ENCODE assay signal across 28 cellular contexts in genomic region chr6:25599516-25600060, GRCh38. TPM values are rescaled to one million over a fixed set of nuclear protein-coding genes. Genes with fewer than 3 reads are reported as not detected.
DNase-seq lines count a peak whose midpoint lies in the region; ATAC-seq, FAIRE-seq and TF ChIP-seq lines count a peak whose summit lies in the region.
"Had no signal": no experiment of that assay in that cellular context is flagged by ENCODE, and none has a peak within 500 bp of the region (broad histone marks: within the 10 kb centered on the region; RNA-seq: fewer than 3 reads in every experiment).

No MANE protein-coding gene starts in this region.

- CTCF ChIA-PET in activated naive CD4-positive, alpha-beta T cell treated with anti-CD3 and anti-CD28 coated beads, Interleukin-2, amount 10 ng/mL, durations not matched to agents 7 days and 5 days (lab: Charles Lee): interaction anchor here (0.7 to 3.6 kb wide), 8 partner anchors 9 to 376 kb away, joined by 3 to 12 read pairs (median 3); no protein-coding TSS in a partner anchor
- CTCF ChIA-PET in WTC11 (lab: Charles Lee): interaction anchor here (0.6 to 4.5 kb wide), 4 partner anchors 10 to 376 kb away, joined by 3 to 25 read pairs (median 4); no protein-coding TSS in a partner anchor

- intact Hi-C loops in right lobe of liver (cut with DNase I): no loop called here

- no peak for TF ChIP-seq CTCF in mesothelial cell of epicardium (IDR thresholded peaks at IDR 0.05; ENCODE audit: unreplicated experiment)
- no peak for TF ChIP-seq CTCF in right lobe of liver (IDR thresholded peaks at IDR 0.05)
- no peak for TF ChIP-seq CTCF in WTC11 (IDR thresholded peaks at IDR 0.05)

- H3K4me3 Mint-ChIP-seq in mesothelial cell of epicardium (peak overlapping the region; percentile 10), WTC11 (no peak overlapping the region)
- no peak overlapping the region for H3K4me3 Mint-ChIP-seq in activated naive CD4-positive, alpha-beta T cell treated with anti-CD3 and anti-CD28 coated beads, Interleukin-2, amount 10 ng/mL, durations not matched to agents 7 days and 5 days
- H3K4me3 Mint-ChIP-seq: CD14-positive monocyte; CD4-positive, alpha-beta T cell; CD8-positive, alpha-beta memory T cell; GM23338; HFFc6 had no signal

- H3K4me1 Mint-ChIP-seq in mesothelial cell of epicardium (peaks cover 40% of the 10 kb centered on the region), WTC11 (peaks cover 6% of the 10 kb centered on the region; the same call in 1 of the 2 replicates)
- peaks cover 5% of the 10 kb centered on the region for H3K4me1 Mint-ChIP-seq in activated naive CD4-positive, alpha-beta T cell treated with anti-CD3 and anti-CD28 coated beads, Interleukin-2, amount 10 ng/mL, durations not matched to agents 7 days and 5 days
- H3K4me1 Mint-ChIP-seq: CD14-positive monocyte; CD8-positive, alpha-beta memory T cell had no signal

- no peak for FAIRE-seq in RCC 7860 (lab: Jason Lieb, UNC)
- FAIRE-seq: A204.1, D721Med, GM12891, GM18507 had no signal

- H3K4me3 ChIP-seq in SK-N-MC: peak overlapping the region; percentile 20; the same call in 1 of the 2 replicates
- no peak overlapping the region for H3K4me3 ChIP-seq in right lobe of liver
- H3K4me3 ChIP-seq: BLaER1 treated with 17β-estradiol and CSF1 and Interleukin-3, amounts not matched to agents 10 nM and 100 nM; GM23338; HAP-1 had no signal

- H3K36me3 Mint-ChIP-seq in mesothelial cell of epicardium (peaks cover 11% of the 10 kb centered on the region), WTC11 (peaks cover 9% of the 10 kb centered on the region)
- H3K36me3 Mint-ChIP-seq in activated naive CD4-positive, alpha-beta T cell treated with anti-CD3 and anti-CD28 coated beads, Interleukin-2, amount 10 ng/mL, durations not matched to agents 7 days and 5 days: no peaks in the 10 kb centered on the region

- 85% methylated on average over 4 of the region's 4 CpGs for WGBS in right lobe of liver (ENCODE audit: insufficient coverage, low coverage, low lambda C conversion rate, missing lambda C conversion rate)

- H3K27me3 ChIP-seq in right lobe of liver: no peaks in the 10 kb centered on the region
- H3K27me3 ChIP-seq: BE2C; BLaER1 treated with 17β-estradiol and CSF1 and Interleukin-3, amounts not matched to agents 10 nM and 100 nM had no signal

- no peak for DNase-seq in SK-N-MC (ENCODE audit: low read depth, low spot score)
- peak; percentile 53 for DNase-seq in left kidney (ENCODE audit: low read depth, low spot score)
- no peak for DNase-seq in mesothelial cell of epicardium (ENCODE audit: low spot score in 2 of 2, unreplicated experiment in 2 of 2)
- peak; percentile 68 for DNase-seq in renal cortical epithelial cell (ENCODE audit: low read depth)
- no peak for DNase-seq in RCC 7860 (ENCODE audit: low spot score)
- no peak for DNase-seq in right lobe of liver
- no peak for DNase-seq in activated naive CD4-positive, alpha-beta T cell treated with anti-CD3 and anti-CD28 coated beads, Interleukin-2, amount 10 ng/mL, durations not matched to agents 7 days and 5 days
- DNase-seq in WTC11 (ENCODE audit: low spot score): no peak
- DNase-seq: AML-193; BE2C; CD4-positive, alpha-beta T cell; CD8-positive, alpha-beta memory T cell; DMS 273 treated with DMSO at 0.1 percent for 48 hours; DMS79; GF-D8; HFFc6 had no signal

- POLR2A ChIA-PET in WTC11 (lab: Charles Lee): no interaction called here

- no peak for TF ChIP-seq POLR2A in right lobe of liver (IDR thresholded peaks at IDR 0.05)

- H3K9me3 ChIP-seq in SK-N-MC (ENCODE audit: low read depth, low read length) (no peaks in the 10 kb centered on the region), right lobe of liver (no peaks in the 10 kb centered on the region)
- H3K9me3 ChIP-seq: BE2C; BLaER1 treated with 17β-estradiol and CSF1 and Interleukin-3, amounts not matched to agents 10 nM and 100 nM; HAP-1 had no signal

- H3K4me1 ChIP-seq in right lobe of liver: no peaks in the 10 kb centered on the region
- H3K4me1 ChIP-seq: BLaER1 treated with 17β-estradiol and CSF1 and Interleukin-3, amounts not matched to agents 10 nM and 100 nM; HAP-1 had no signal

- no peaks in the 10 kb centered on the region for H3K27me3 Mint-ChIP-seq in mesothelial cell of epicardium (ENCODE audit: low read depth)
- H3K27me3 Mint-ChIP-seq in activated naive CD4-positive, alpha-beta T cell treated with anti-CD3 and anti-CD28 coated beads, Interleukin-2, amount 10 ng/mL, durations not matched to agents 7 days and 5 days: no peaks in the 10 kb centered on the region
- no peaks in the 10 kb centered on the region for H3K27me3 Mint-ChIP-seq in WTC11 (ENCODE audit: low read depth)
- H3K27me3 Mint-ChIP-seq: CD4-positive, alpha-beta T cell had no signal

- H3K27ac Mint-ChIP-seq in mesothelial cell of epicardium (peak overlapping the region; percentile 63), WTC11 (no peak overlapping the region)
- no peak overlapping the region for H3K27ac Mint-ChIP-seq in activated naive CD4-positive, alpha-beta T cell treated with anti-CD3 and anti-CD28 coated beads, Interleukin-2, amount 10 ng/mL, durations not matched to agents 7 days and 5 days
- H3K27ac Mint-ChIP-seq: CD4-positive, alpha-beta T cell; CD8-positive, alpha-beta memory T cell; GM23338; HFFc6 had no signal

- H3K27ac ChIP-seq in SK-N-MC (no peak overlapping the region), right lobe of liver (no peak overlapping the region)
- H3K27ac ChIP-seq: 22Rv1; BLaER1 treated with 17β-estradiol and CSF1 and Interleukin-3, amounts not matched to agents 10 nM and 100 nM had no signal

- no peak for ATAC-seq in right lobe of liver
- no peak for ATAC-seq in WTC11
- ATAC-seq: GM23338 had no signal

- H3K36me3 ChIP-seq in SK-N-MC (ENCODE audit: insufficient read depth, low read length) (no peaks in the 10 kb centered on the region), right lobe of liver (no peaks in the 10 kb centered on the region)
- H3K36me3 ChIP-seq: BE2C; BLaER1 treated with 17β-estradiol and CSF1 and Interleukin-3, amounts not matched to agents 10 nM and 100 nM had no signal

- H3K9ac ChIP-seq in SK-N-MC (ENCODE audit: insufficient read length): no peak overlapping the region
- H3K9ac ChIP-seq: BLaER1 treated with 17β-estradiol and CSF1 and Interleukin-3, amounts not matched to agents 10 nM and 100 nM had no signal

- H3K9me3 Mint-ChIP-seq in mesothelial cell of epicardium: no peaks in the 10 kb centered on the region
- no peaks in the 10 kb centered on the region for H3K9me3 Mint-ChIP-seq in activated naive CD4-positive, alpha-beta T cell treated with anti-CD3 and anti-CD28 coated beads, Interleukin-2, amount 10 ng/mL, durations not matched to agents 7 days and 5 days
- no peaks in the 10 kb centered on the region for H3K9me3 Mint-ChIP-seq in WTC11
- H3K9me3 Mint-ChIP-seq: CD14-positive monocyte; CD4-positive, alpha-beta T cell; CD8-positive, alpha-beta memory T cell; GM23338; HFFc6 had no signal

TF ChIP-seq in WTC11, 78 proteins besides CTCF, POLR2A, EP300 and RAD21 (continues in another document):
- TF ChIP-seq HMGXB4 (CRISPR knock-in tag; IDR thresholded peaks at IDR 0.05) (no peak), CDX4 (CRISPR knock-in tag; IDR thresholded peaks at IDR 0.05; ENCODE audit: borderline replicate concordance) (no peak), RORB (CRISPR knock-in tag; IDR thresholded peaks at IDR 0.05) (no peak), STAT6 (CRISPR knock-in tag; conservative IDR thresholded peaks at IDR 0.05; ENCODE audit: low read depth) (no peak), ATF3 (CRISPR knock-in tag; conservative IDR thresholded peaks at IDR 0.05) (no peak)

RNA-seq across cellular contexts. Expression of gene SCGN, which starts 52.4 kb away (rescaled TPM):
- not detected in 3 replicates for total RNA-seq in mesothelial cell of epicardium
- 0.20 TPM in 1 of 2 replicates, not detected in the other for total RNA-seq in renal cortical epithelial cell
- total RNA-seq in right lobe of liver: 1 to 10 TPM in 3 of 6 experiments, under 1 TPM in 3; 0.74 to 2.2 (median 0.99) TPM
- not detected in 3 replicates for total RNA-seq in WTC11 (2021)
- total RNA-seq: CD4-positive, alpha-beta T cell; CD8-positive, alpha-beta memory T cell; Daoy; G401; GM23338; H4; HFFc6 had no signal

Comparison
In these comparisons a context has a peak if more than half of its experiments do, and no peak if none do; other contexts are left out.
1. DNase-seq: peak in left kidney (single experiment) and renal cortical epithelial cell (single experiment); none in SK-N-MC (single experiment), mesothelial cell of epicardium (0 of 2), RCC 7860 (single experiment), right lobe of liver (0 of 3), activated naive CD4-positive, alpha-beta T cell treated with anti-CD3 and anti-CD28 coated beads, Interleukin-2, amount 10 ng/mL, durations not matched to agents 7 days and 5 days (single experiment) and WTC11 (single experiment).